ENCODE assay signal across 12 cellular contexts in the genomic region with DNA sequence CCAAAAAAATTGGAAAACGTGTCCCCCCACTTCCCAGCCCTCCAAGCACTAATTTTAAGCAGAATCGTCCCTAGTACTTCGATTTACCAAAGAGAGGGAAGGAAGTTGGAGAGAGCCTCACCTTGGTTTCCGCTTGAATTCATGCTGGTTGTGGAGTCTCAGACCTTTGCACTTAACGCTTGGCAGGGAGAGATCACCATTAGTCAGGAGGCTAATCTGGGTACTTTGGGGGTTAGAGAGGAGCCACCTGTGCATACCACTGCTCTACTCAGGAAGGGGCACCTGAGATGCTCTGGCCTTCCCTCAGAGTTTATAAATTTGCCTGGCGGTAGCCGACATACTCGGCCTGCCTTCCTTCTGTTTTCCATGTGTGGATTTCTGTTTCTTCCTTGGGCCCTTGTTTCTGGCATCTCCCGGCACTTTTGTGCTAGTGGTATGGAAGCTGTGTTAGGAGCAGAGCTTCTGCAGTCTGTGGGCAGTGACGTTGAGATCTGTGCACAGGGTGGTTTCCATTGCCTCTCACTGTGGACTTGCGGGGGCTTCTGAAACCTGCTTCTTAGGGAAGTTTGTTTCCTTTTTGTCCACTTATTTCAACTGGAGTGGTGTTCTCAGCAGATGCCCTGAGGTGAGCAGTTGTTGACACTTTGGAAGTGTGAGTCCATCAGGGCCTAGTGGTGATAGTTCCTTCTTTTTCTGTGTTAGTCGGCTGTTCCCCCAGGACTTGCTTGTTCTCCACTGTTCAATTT.
DNase-seq lines count a peak whose midpoint lies in the region; ATAC-seq and TF ChIP-seq lines count a peak whose summit lies in the region.
"Had no signal": no experiment of that assay in that cellular context is flagged by ENCODE, and none has a peak within 500 bp of the region (broad histone marks: within the 10 kb centered on the region; RNA-seq: fewer than 3 reads in every experiment).

No MANE protein-coding gene starts in this region.

- CTCF ChIA-PET in OCI-LY7 (lab: Charles Lee; ENCODE audit: unreplicated experiment): no interaction called here

- no peak overlapping the region for H2AFZ ChIP-seq in OCI-LY7 (ENCODE audit: low read length)

- peaks cover 0 to 39% of the 10 kb centered on the region in 2 donors for H3K36me3 Mint-ChIP-seq in activated naive CD4-positive, alpha-beta T cell treated with anti-CD3 and anti-CD28 coated beads, Interleukin-2, amount 50 U/mL, for 72 hours
- peaks cover 41% of the 10 kb centered on the region for H3K36me3 Mint-ChIP-seq in stimulated activated memory B cell treated with anti-CD40 and anti-IgM and Interleukin-4, amounts not matched to agents 10 μg/mL and 1 μg/mL and 100 μg/mL, for 72 hours

- H3K4me1 ChIP-seq in OCI-LY7 (ENCODE audit: insufficient read depth, low read length, poor library complexity, severe bottlenecking) (peaks cover 89% of the 10 kb centered on the region), SJCRH30 (peaks cover 16% of the 10 kb centered on the region)

- no TSS peak for BruUV-seq in OCI-LY7 (replicated peaks; lab: Mats Ljungman, UMichigan)

- no peak for ATAC-seq in activated naive CD4-positive, alpha-beta T cell treated with anti-CD3 and anti-CD28 coated beads, Interleukin-2, amount 50 U/mL, for 72 hours
- ATAC-seq in GM21786 (IDR thresholded peaks at IDR 0.05; ENCODE audit: unreplicated experiment): peak; percentile 62
- peak; percentile 73 for ATAC-seq in stimulated activated memory B cell treated with anti-CD40 and anti-IgM and Interleukin-4, amounts not matched to agents 10 μg/mL and 1 μg/mL and 100 μg/mL, for 72 hours
- ATAC-seq in HG02970 (IDR thresholded peaks at IDR 0.05; ENCODE audit: low FRiP score, unreplicated experiment): no peak
- ATAC-seq in SK-N-SH treated with all-trans-retinoic acid at 6 μM for 48 hours: no peak
- ATAC-seq: activated CD4-positive, CD25-positive, alpha-beta regulatory T cell treated with anti-CD3 and anti-CD28 coated beads, Interleukin-2, amount 50 U/mL, for 24 hours had no signal

- H3K9me3 Mint-ChIP-seq in activated naive CD4-positive, alpha-beta T cell treated with anti-CD3 and anti-CD28 coated beads, Interleukin-2, amount 50 U/mL, for 72 hours: no peaks in the 10 kb centered on the region
- no peaks in the 10 kb centered on the region for H3K9me3 Mint-ChIP-seq in stimulated activated memory B cell treated with anti-CD40 and anti-IgM and Interleukin-4, amounts not matched to agents 10 μg/mL and 1 μg/mL and 100 μg/mL, for 72 hours

- DNase-seq in activated naive CD4-positive, alpha-beta T cell treated with anti-CD3 and anti-CD28 coated beads, Interleukin-2, amount 50 U/mL, for 72 hours (ENCODE audit: low spot score in 2 of 2): no peak
- DNase-seq in activated naive CD4-positive, alpha-beta T cell (lab: John Stamatoyannopoulos, UW): no peak
- DNase-seq in OCI-LY7 (ENCODE audit: low spot score): peak; percentile 67
- DNase-seq in SJCRH30: no peak
- DNase-seq: amygdala, IMR-90, NCI-H2171 treated with DMSO at 0.1 percent for 48 hours had no signal

- H3K4me3 ChIP-seq in OCI-LY7 (ENCODE audit: low read depth, low read length, poor library complexity, severe bottlenecking) (peak overlapping the region; percentile 20), SJCRH30 (no peak overlapping the region)

- peaks cover 93% of the 10 kb centered on the region for H3K79me2 ChIP-seq in OCI-LY7 (ENCODE audit: insufficient read depth, low read depth, low read length)

- peak overlapping the region; percentile 85 for H3K27ac ChIP-seq in OCI-LY7 (ENCODE audit: low read depth, low read length, poor library complexity, severe bottlenecking)
- H3K27ac ChIP-seq in SJCRH30: no peak overlapping the region

- H3K27me3 ChIP-seq in SJCRH30: no peaks in the 10 kb centered on the region

- H3K27me3 Mint-ChIP-seq in stimulated activated memory B cell treated with anti-CD40 and anti-IgM and Interleukin-4, amounts not matched to agents 10 μg/mL and 1 μg/mL and 100 μg/mL, for 72 hours: no peaks in the 10 kb centered on the region

- H3K9me2 ChIP-seq in OCI-LY7 (ENCODE audit: insufficient read depth, low read length): no peaks in the 10 kb centered on the region

- TF ChIP-seq CTCF in OCI-LY7 (conservative IDR thresholded peaks at IDR 0.05; ENCODE audit: low read length): no peak

- peaks cover 12% of the 10 kb centered on the region; the same call in 1 of the 2 replicates for H4K20me1 ChIP-seq in OCI-LY7 (ENCODE audit: insufficient read depth, low read length)

- POLR2A ChIA-PET in OCI-LY7 (lab: Charles Lee): interaction anchor here (0.6 to 2.0 kb wide), 4 partner anchors 73 to 225 kb away, joined by 3 to 13 read pairs (median 4); no protein-coding TSS in a partner anchor

- peak overlapping the region; percentile 44 for H3K4me2 ChIP-seq in OCI-LY7 (ENCODE audit: low read length)

- peaks cover 80% of the 10 kb centered on the region for H3K4me1 Mint-ChIP-seq in stimulated activated memory B cell treated with anti-CD40 and anti-IgM and Interleukin-4, amounts not matched to agents 10 μg/mL and 1 μg/mL and 100 μg/mL, for 72 hours

- H3K27ac Mint-ChIP-seq in activated naive CD4-positive, alpha-beta T cell treated with anti-CD3 and anti-CD28 coated beads, Interleukin-2, amount 50 U/mL, for 72 hours: peak overlapping the region; percentile 44 to 84
- peak overlapping the region; percentile 87 for H3K27ac Mint-ChIP-seq in stimulated activated memory B cell treated with anti-CD40 and anti-IgM and Interleukin-4, amounts not matched to agents 10 μg/mL and 1 μg/mL and 100 μg/mL, for 72 hours

- H3K36me3 ChIP-seq in OCI-LY7 (ENCODE audit: insufficient read depth, low read length) (peaks cover 98% of the 10 kb centered on the region), SJCRH30 (peaks cover 24% of the 10 kb centered on the region)

- H3K9me3 ChIP-seq in OCI-LY7 (ENCODE audit: low read length) (no peaks in the 10 kb centered on the region), SJCRH30 (replicated peaks) (no peaks in the 10 kb centered on the region)

- intact Hi-C loops in OCI-LY7 (cut with micrococcal nuclease; ENCODE audit: unreplicated experiment): no loop called here

- peak overlapping the region; percentile 60 for H3K4me3 Mint-ChIP-seq in stimulated activated memory B cell treated with anti-CD40 and anti-IgM and Interleukin-4, amounts not matched to agents 10 μg/mL and 1 μg/mL and 100 μg/mL, for 72 hours

TF ChIP-seq in SK-N-SH treated with all-trans-retinoic acid at 6 μM for 48 hours, 23 proteins besides CTCF, POLR2A, EP300 and RAD21:
- TF ChIP-seq, protein P1, sequence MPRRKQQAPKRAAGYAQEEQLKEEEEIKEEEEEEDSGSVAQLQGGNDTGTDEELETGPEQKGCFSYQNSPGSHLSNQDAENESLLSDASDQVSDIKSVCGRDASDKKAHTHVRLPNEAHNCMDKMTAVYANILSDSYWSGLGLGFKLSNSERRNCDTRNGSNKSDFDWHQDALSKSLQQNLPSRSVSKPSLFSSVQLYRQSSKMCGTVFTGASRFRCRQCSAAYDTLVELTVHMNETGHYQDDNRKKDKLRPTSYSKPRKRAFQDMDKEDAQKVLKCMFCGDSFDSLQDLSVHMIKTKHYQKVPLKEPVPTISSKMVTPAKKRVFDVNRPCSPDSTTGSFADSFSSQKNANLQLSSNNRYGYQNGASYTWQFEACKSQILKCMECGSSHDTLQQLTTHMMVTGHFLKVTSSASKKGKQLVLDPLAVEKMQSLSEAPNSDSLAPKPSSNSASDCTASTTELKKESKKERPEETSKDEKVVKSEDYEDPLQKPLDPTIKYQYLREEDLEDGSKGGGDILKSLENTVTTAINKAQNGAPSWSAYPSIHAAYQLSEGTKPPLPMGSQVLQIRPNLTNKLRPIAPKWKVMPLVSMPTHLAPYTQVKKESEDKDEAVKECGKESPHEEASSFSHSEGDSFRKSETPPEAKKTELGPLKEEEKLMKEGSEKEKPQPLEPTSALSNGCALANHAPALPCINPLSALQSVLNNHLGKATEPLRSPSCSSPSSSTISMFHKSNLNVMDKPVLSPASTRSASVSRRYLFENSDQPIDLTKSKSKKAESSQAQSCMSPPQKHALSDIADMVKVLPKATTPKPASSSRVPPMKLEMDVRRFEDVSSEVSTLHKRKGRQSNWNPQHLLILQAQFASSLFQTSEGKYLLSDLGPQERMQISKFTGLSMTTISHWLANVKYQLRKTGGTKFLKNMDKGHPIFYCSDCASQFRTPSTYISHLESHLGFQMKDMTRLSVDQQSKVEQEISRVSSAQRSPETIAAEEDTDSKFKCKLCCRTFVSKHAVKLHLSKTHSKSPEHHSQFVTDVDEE (CRISPR knock-in tag; IDR thresholded peaks at IDR 0.05): no peak
- no peak for TF ChIP-seq CSDC2 (CRISPR knock-in tag; IDR thresholded peaks at IDR 0.05)

Comparison
In these comparisons a context has a peak if more than half of its experiments do, and no peak if none do; other contexts are left out.
1. ATAC-seq: peak in GM21786 (single experiment) and stimulated activated memory B cell treated with anti-CD40 and anti-IgM and Interleukin-4, amounts not matched to agents 10 μg/mL and 1 μg/mL and 100 μg/mL, for 72 hours (single experiment); none in activated naive CD4-positive, alpha-beta T cell treated with anti-CD3 and anti-CD28 coated beads, Interleukin-2, amount 50 U/mL, for 72 hours (0 of 2), HG02970 (single experiment) and SK-N-SH treated with all-trans-retinoic acid at 6 μM for 48 hours (single experiment).